Comparison of ENCODE assay signal across 8 cellular contexts in the genomic region with DNA sequence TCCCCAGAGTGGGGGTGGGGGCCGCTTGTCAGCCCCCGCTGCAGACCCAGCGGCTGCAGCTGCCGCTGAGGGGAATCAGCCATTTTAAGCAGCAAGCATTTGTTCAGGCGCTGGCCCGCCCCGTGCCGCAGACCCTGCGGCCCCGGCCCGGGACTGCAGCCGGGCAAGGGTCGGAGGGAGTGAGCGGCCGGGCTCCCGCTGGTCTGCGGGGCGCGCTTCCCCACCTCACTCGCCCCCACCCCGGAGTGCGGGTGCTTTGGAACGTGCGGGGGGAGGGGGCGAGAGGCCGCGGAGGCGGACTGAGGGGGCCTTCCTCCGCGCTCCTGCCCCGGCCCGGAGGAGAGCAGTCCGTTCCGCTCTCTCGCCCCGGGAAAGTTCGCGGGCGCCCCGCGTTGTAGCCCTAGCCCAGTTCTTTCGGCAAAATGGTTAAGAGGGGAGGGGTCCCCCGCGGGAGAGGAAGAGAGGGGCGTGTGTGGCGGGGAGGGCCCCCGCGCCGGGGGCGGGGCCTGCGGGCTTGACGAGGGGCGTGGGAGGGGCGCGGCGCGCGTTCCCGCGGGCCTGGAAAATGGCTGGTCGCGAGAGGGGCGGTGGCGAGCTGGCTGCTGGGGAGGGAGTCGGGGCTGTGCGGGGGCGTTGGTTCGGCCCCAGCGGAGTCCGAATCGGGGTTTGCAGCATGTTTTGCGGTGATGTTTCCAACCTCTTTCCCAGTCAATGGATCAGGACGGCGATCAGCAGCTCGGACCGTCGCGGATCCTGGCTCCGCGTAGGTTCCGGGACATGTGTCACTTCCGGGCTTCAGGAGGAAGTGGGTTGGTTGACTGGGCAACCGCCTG. TPM values are rescaled to one million over a fixed set of nuclear protein-coding genes. Genes with fewer than 3 reads are reported as not detected.
DNase-seq lines count a peak whose midpoint lies in the region; ATAC-seq and TF ChIP-seq lines count a peak whose summit lies in the region.

No MANE protein-coding gene starts in this region.

- CTCF ChIA-PET in activated CD4-positive, alpha-beta T cell treated with anti-CD3 and anti-CD28 coated beads for 36 hours (lab: Charles Lee) = no interaction called here

- no peaks in the 10 kb centered on the region for H3K9me3 Mint-ChIP-seq in activated CD4-positive, alpha-beta T cell treated with anti-CD3 and anti-CD28 coated beads for 36 hours (ENCODE audit: low read depth)

- peak overlapping the region; percentile 95 for H3K4me3 ChIP-seq in choroid plexus epithelial cell (ENCODE audit: low read depth, low read length)

- POLR2A ChIA-PET in activated CD4-positive, alpha-beta T cell treated with anti-CD3 and anti-CD28 coated beads for 36 hours (lab: Charles Lee) = interaction anchor here (0.6 to 1.7 kb wide), 3 partner anchors 50 to 592 kb away, joined by 3 to 9 read pairs (median 6); partner anchors contain the start of gene CDKN2AIP

- intact Hi-C loops in activated CD4-positive, alpha-beta T cell treated with anti-CD3 and anti-CD28 coated beads for 36 hours (cut with DNase I, micrococcal nuclease) = loop anchor here (1.0 to 10.0 kb wide), 9 partner anchors 98 to 1919 kb away; partner anchors contain the start of genes ANKRD37 (in 2 of the 2), LRP2BP (in 2 of the 2), DCTD (in 1 of the 2) and UFSP2 (in 1 of the 2)

- peak overlapping the region; percentile 96 for H3K27ac Mint-ChIP-seq in activated CD4-positive, alpha-beta T cell treated with anti-CD3 and anti-CD28 coated beads for 36 hours

- ATAC-seq in GM18907 (IDR thresholded peaks at IDR 0.05; ENCODE audit: unreplicated experiment) (peak; percentile 55), HG03135 (IDR thresholded peaks at IDR 0.05; ENCODE audit: unreplicated experiment) (peak; percentile 44)
- peak; percentile 20 for ATAC-seq in activated CD4-positive, alpha-beta T cell treated with anti-CD3 and anti-CD28 coated beads for 36 hours

- H3K27me3 Mint-ChIP-seq in activated CD4-positive, alpha-beta T cell treated with anti-CD3 and anti-CD28 coated beads for 36 hours = no peaks in the 10 kb centered on the region

- H3K36me3 Mint-ChIP-seq in activated CD4-positive, alpha-beta T cell treated with anti-CD3 and anti-CD28 coated beads for 36 hours (ENCODE audit: low read depth) = peaks cover 10% of the 10 kb centered on the region

- H3K4me1 Mint-ChIP-seq in activated CD4-positive, alpha-beta T cell treated with anti-CD3 and anti-CD28 coated beads for 36 hours = peaks cover 35% of the 10 kb centered on the region

- no peak for TF ChIP-seq CTCF in choroid plexus epithelial cell (conservative IDR thresholded peaks at IDR 0.05; ENCODE audit: low read depth, low read length)

- peak; percentile 92 for DNase-seq in AG20443 (ENCODE audit: low spot score)
- peak; percentile 80 for DNase-seq in NCI-H345 (lab: John Stamatoyannopoulos, UW)
- DNase-seq in activated CD4-positive, alpha-beta T cell treated with anti-CD3 and anti-CD28 coated beads for 36 hours = peak; percentile 91
- DNase-seq in choroid plexus epithelial cell (ENCODE audit: low read depth) = peak; percentile 90
- peak; percentile 74 for DNase-seq in kidney glomerular epithelial cell (lab: John Stamatoyannopoulos, UW)
- peak; percentile 67 to 80 for DNase-seq in stimulated activated CD4-positive, alpha-beta T cell treated with anti-CD3 and anti-CD28 coated beads, Interleukin-15, amount 100 ng/mL, for 48 hours (ENCODE audit: low read depth in 2 of 2)

- H3K4me3 Mint-ChIP-seq in activated CD4-positive, alpha-beta T cell treated with anti-CD3 and anti-CD28 coated beads for 36 hours = peak overlapping the region; percentile 85

RNA-seq across cellular contexts. Expression of gene ING2, which starts 0.9 kb away (rescaled TPM):
- total RNA-seq in activated CD4-positive, alpha-beta T cell treated with anti-CD3 and anti-CD28 coated beads for 36 hours = 10 to 100 TPM; 19.9 to 30.0 TPM

Comparison
In these comparisons a context has a peak if more than half of its experiments do, and no peak if none do; other contexts are left out.
1. Peak in every context shown above with its lines: DNase-seq, ATAC-seq and H3K4me3 ChIP-seq.